Comparison of ENCODE assay signal across 10 cellular contexts in genomic region chr6:166619912-166620311, GRCh38. TPM values are rescaled to one million over a fixed set of nuclear protein-coding genes. Genes with fewer than 3 reads are reported as not detected.
A peak's percentile ranks its signal among the peaks of the same experiment; 100 is the strongest.
DNase-seq lines count a peak whose midpoint lies in the region; ATAC-seq and TF ChIP-seq lines count a peak whose summit lies in the region.
"Had no signal": no experiment of that assay in that cellular context is flagged by ENCODE, and none has a peak within 500 bp of the region (broad histone marks: within the 10 kb centered on the region; RNA-seq: fewer than 3 reads in every experiment).

No MANE protein-coding gene starts in this region.

- H3K4me1 Mint-ChIP-seq in WTC11: peaks cover 60% of the 10 kb centered on the region

- CTCF ChIA-PET in WTC11 (lab: Charles Lee): interaction anchor here (1.8 kb wide), 1 partner anchor 155 kb away, joined by 4 read pairs; no protein-coding TSS in a partner anchor

- H3K9me3 Mint-ChIP-seq in WTC11: no peaks in the 10 kb centered on the region

- H3K27ac ChIP-seq in stomach: peak overlapping the region in 4 of 5 donors; percentile 64 to 84 (median 74)

- TF ChIP-seq POLR2A in stomach (IDR thresholded peaks at IDR 0.05): no peak
- no peak for TF ChIP-seq POLR2A in erythroblast (IDR thresholded peaks at IDR 0.05; ENCODE audit: low read length)

- H3K36me3 ChIP-seq in stomach: peaks cover 0 to 9% (median 7%) of the 10 kb centered on the region in 4 donors

- 0 out of 2 replicates have a peak, but pooled peaks cover 2% of the 10 kb centered on the region for H3K27me3 Mint-ChIP-seq in WTC11 (ENCODE audit: low read depth)

- in situ Hi-C loops in T47D (cut with HindIII; ENCODE audit: low pct_unique_long_range_greater_than_20kb, low sequenced_read_pairs): no loop called here

- WGBS in stomach, 5 donors: 8 to 34% (median 31%) methylated on average over 3 of the region's 3 CpGs

- peaks cover 13% of the 10 kb centered on the region for H3K36me3 Mint-ChIP-seq in WTC11

- intact Hi-C loops in stomach (cut with DNase I; ENCODE audit: low total_unique reads): no loop called here

- no peak for ATAC-seq in WTC11
- ATAC-seq in HG03565 (IDR thresholded peaks at IDR 0.05; ENCODE audit: unreplicated experiment): no peak
- ATAC-seq in HG03460 (IDR thresholded peaks at IDR 0.05; ENCODE audit: unreplicated experiment): no peak

- TF ChIP-seq EP300 in stomach (IDR thresholded peaks at IDR 0.05): no peak

- no peaks in the 10 kb centered on the region for H3K9me3 ChIP-seq in stomach

- no peaks in the 10 kb centered on the region for H3K27me3 ChIP-seq in stomach

- H3K27ac Mint-ChIP-seq in WTC11: no peak overlapping the region

- H3K4me3 Mint-ChIP-seq in WTC11: no peak overlapping the region

- peak; percentile 93 for DNase-seq in HCEC 1CT
- peak; percentile 41 to 51 for DNase-seq in T47D (ENCODE audit: low read depth in 1 of 2, low spot score in 1 of 2)
- DNase-seq in iris pigment epithelial cell (ENCODE audit: low read depth): peak; percentile 99
- peak; percentile 38 for DNase-seq in stomach
- no peak for DNase-seq in WTC11 (ENCODE audit: low spot score)
- DNase-seq in erythroblast (lab: John Stamatoyannopoulos, UW): no peak
- DNase-seq: dermis blood vessel endothelial cell; NK-92 treated with Interleukin-12 subunit alpha and Interleukin-12 subunit beta, amount 100 ng/mL, for 24 hours had no signal

- no peak overlapping the region for H3K4me3 ChIP-seq in stomach

- POLR2A ChIA-PET in WTC11 (lab: Charles Lee): no interaction called here

- TF ChIP-seq CTCF in stomach (IDR thresholded peaks at IDR 0.05): no peak
- TF ChIP-seq CTCF in WTC11 (IDR thresholded peaks at IDR 0.05): no peak

- H3K4me1 ChIP-seq in stomach: peaks cover 40 to 78% (median 56%) of the 10 kb centered on the region in 4 donors

TF ChIP-seq in WTC11, 78 proteins besides CTCF, POLR2A, EP300 and RAD21:
- no peak for TF ChIP-seq CDX4 (CRISPR knock-in tag; IDR thresholded peaks at IDR 0.05; ENCODE audit: borderline replicate concordance)
- TF ChIP-seq RELA (CRISPR knock-in tag; IDR thresholded peaks at IDR 0.05; ENCODE audit: borderline replicate concordance): no peak
- TF ChIP-seq, protein P1, sequence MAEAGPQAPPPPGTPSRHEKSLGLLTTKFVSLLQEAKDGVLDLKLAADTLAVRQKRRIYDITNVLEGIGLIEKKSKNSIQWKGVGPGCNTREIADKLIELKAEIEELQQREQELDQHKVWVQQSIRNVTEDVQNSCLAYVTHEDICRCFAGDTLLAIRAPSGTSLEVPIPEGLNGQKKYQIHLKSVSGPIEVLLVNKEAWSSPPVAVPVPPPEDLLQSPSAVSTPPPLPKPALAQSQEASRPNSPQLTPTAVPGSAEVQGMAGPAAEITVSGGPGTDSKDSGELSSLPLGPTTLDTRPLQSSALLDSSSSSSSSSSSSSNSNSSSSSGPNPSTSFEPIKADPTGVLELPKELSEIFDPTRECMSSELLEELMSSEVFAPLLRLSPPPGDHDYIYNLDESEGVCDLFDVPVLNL (CRISPR knock-in tag; IDR thresholded peaks at IDR 0.05; ENCODE audit: borderline replicate concordance, low read depth): no peak
- TF ChIP-seq TP53 (CRISPR knock-in tag; IDR thresholded peaks at IDR 0.05): no peak
- no peak for TF ChIP-seq OVOL2 (CRISPR knock-in tag; IDR thresholded peaks at IDR 0.05; ENCODE audit: borderline replicate concordance)
- TF ChIP-seq ZNF317 (CRISPR knock-in tag; IDR thresholded peaks at IDR 0.05; ENCODE audit: borderline replicate concordance, low read depth): no peak
- TF ChIP-seq E2F1 (CRISPR knock-in tag; IDR thresholded peaks at IDR 0.05): no peak
- no peak for TF ChIP-seq HMGA2 (CRISPR knock-in tag; IDR thresholded peaks at IDR 0.05)
- no peak for TF ChIP-seq NR3C1 (CRISPR knock-in tag; conservative IDR thresholded peaks at IDR 0.05; ENCODE audit: low read depth)
- no peak for TF ChIP-seq RORB (CRISPR knock-in tag; IDR thresholded peaks at IDR 0.05)
- TF ChIP-seq TEAD1 (CRISPR knock-in tag; IDR thresholded peaks at IDR 0.05): no peak
- TF ChIP-seq MXD4 (CRISPR knock-in tag; IDR thresholded peaks at IDR 0.05; ENCODE audit: borderline replicate concordance): no peak
- TF ChIP-seq MAX (CRISPR knock-in tag; IDR thresholded peaks at IDR 0.05): no peak
- TF ChIP-seq SMAD4 (CRISPR knock-in tag; IDR thresholded peaks at IDR 0.05): no peak
- no peak for TF ChIP-seq ZNF232 (CRISPR knock-in tag; IDR thresholded peaks at IDR 0.05)
- TF ChIP-seq NFE2L1 (CRISPR knock-in tag; IDR thresholded peaks at IDR 0.05): no peak
TF ChIP-seq in WTC11: peak in this region for 0.

RNA-seq across cellular contexts. Expression of gene RPS6KA2, which starts 7.1 kb away (rescaled TPM):
- total RNA-seq in stomach: 100 to 1,000 TPM in 1 of 5 donors, 10 to 100 TPM in 4; 35.1 to 150 (median 85.2) TPM
- 10 to 100 TPM; 10.9 to 60.2 (median 58.0) TPM for polyA plus RNA-seq in stomach
- 19.2 to 24.2 TPM (median 20.3 TPM) in 3 replicates for total RNA-seq in WTC11 (2021)

RNA-seq across cellular contexts. Expression of gene RAMACL, which starts 33.4 kb away (rescaled TPM):
- total RNA-seq in stomach (1 to 10 TPM in 3 of 5 donors, not detected in 2; 3.5 to 9.0 (median 5.5) TPM), WTC11 (2021) (0.30 to 0.79 TPM (median 0.53 TPM) in 3 replicates)
- under 1 TPM in 2 of 3 donors, not detected in 1; 0.25 to 0.46 TPM for polyA plus RNA-seq in stomach

Comparison
In these comparisons a context has a peak if more than half of its experiments do, and no peak if none do; other contexts are left out.
1. DNase-seq: peak in HCEC 1CT (single experiment), T47D (2 of 2), iris pigment epithelial cell (single experiment) and stomach (single experiment); none in WTC11 (single experiment) and erythroblast (0 of 2).